12 cellular contexts compared by ENCODE assay signal in the genomic region with DNA sequence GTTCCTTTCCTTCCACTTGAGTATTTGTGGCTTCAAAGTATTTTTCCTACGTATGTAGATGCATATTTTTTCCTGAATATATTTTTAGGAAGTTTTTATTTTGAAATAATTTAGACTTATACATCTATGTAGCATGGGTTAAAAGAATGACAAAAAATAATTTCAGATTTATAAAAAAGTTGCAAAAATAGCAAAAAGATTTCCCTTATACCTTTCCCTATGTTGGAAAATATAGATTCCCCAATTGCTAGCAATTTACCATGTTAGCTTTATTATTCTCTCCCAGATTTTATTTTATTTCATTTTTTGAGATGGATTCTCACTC.
A peak's percentile ranks its signal among the peaks of the same experiment; 100 is the strongest.
DNase-seq lines count a peak whose midpoint lies in the region; ATAC-seq and TF ChIP-seq lines count a peak whose summit lies in the region.
"Had no signal": no experiment of that assay in that cellular context is flagged by ENCODE, and none has a peak within 500 bp of the region (broad histone marks: within the 10 kb centered on the region; RNA-seq: fewer than 3 reads in every experiment).

No MANE protein-coding gene starts in this region.

- no peak for ATAC-seq in Right ventricle myocardium inferior

- H3K4me1 ChIP-seq in right atrium auricular region: peaks cover 0 to 16% of the 10 kb centered on the region in 2 donors
- H3K4me1 ChIP-seq in uterus: no peaks in the 10 kb centered on the region
- H3K4me1 ChIP-seq: upper lobe of right lung had no signal

- peak overlapping the region; percentile 93 for H3K27ac Mint-ChIP-seq in osteocyte (ENCODE audit: unreplicated experiment)
- H3K27ac Mint-ChIP-seq: T-helper 1 cell treated with Interleukin-12 subunit alpha and Interleukin-12 subunit beta and Interleukin-4 antibody, amounts not matched to agents 30 μg/mL and 1 μg/mL, for 36 hours had no signal

- H3K27me3 ChIP-seq in right atrium auricular region: no peaks in the 10 kb centered on the region
- H3K27me3 ChIP-seq in uterus: no peaks in the 10 kb centered on the region
- H3K27me3 ChIP-seq: upper lobe of right lung had no signal

- peak; percentile 0 to 30 for TF ChIP-seq CTCF in right atrium auricular region (IDR thresholded peaks at IDR 0.05)
- TF ChIP-seq CTCF in epithelial cell of proximal tubule (conservative IDR thresholded peaks at IDR 0.05; ENCODE audit: low read depth, low read length): no peak
- no peak for TF ChIP-seq CTCF in osteocyte (IDR thresholded peaks at IDR 0.05)
- TF ChIP-seq CTCF in uterus (IDR thresholded peaks at IDR 0.05): no peak

- no peak for DNase-seq in right atrium auricular region (ENCODE audit: low spot score)
- no peak for DNase-seq in Right ventricle myocardium inferior (ENCODE audit: missing footprints)
- DNase-seq in epithelial cell of proximal tubule (ENCODE audit: low read depth): no peak
- DNase-seq in osteocyte (ENCODE audit: extremely low spot score, unreplicated experiment): no peak
- no peak for DNase-seq in uterus
- DNase-seq in HCEC 1CT: no peak
- no peak for DNase-seq in activated naive CD4-positive, alpha-beta T cell treated with Interleukin-2 at 50 U/mL for 16 hours
- no peak for DNase-seq in NCI-H2107 treated with DMSO at 0.1 percent for 48 hours (lab: John Stamatoyannopoulos, UW; ENCODE audit: unreplicated experiment)

- H3K4me3 Mint-ChIP-seq in osteocyte (ENCODE audit: unreplicated experiment): no peak overlapping the region
- H3K4me3 Mint-ChIP-seq: T-helper 1 cell treated with Interleukin-12 subunit alpha and Interleukin-12 subunit beta and Interleukin-4 antibody, amounts not matched to agents 30 μg/mL and 1 μg/mL, for 36 hours had no signal

- H3K4me3 ChIP-seq in right atrium auricular region: no peak overlapping the region
- peak overlapping the region; percentile 35 for H3K4me3 ChIP-seq in epithelial cell of proximal tubule (ENCODE audit: low read depth, low read length)
- H3K4me3 ChIP-seq in uterus: peak overlapping the region in 1 of 2 donors; percentile 23
- H3K4me3 ChIP-seq: GM12878, mucosa of descending colon, upper lobe of right lung had no signal

- H3K27me3 Mint-ChIP-seq in osteocyte (ENCODE audit: unreplicated experiment): no peaks in the 10 kb centered on the region

- TF ChIP-seq POLR2A in uterus (IDR thresholded peaks at IDR 0.05): no peak

- H3K9me3 ChIP-seq in right atrium auricular region (no peaks in the 10 kb centered on the region), uterus (no peaks in the 10 kb centered on the region)
- H3K9me3 ChIP-seq: mucosa of descending colon, upper lobe of right lung had no signal

- H3K36me3 Mint-ChIP-seq in osteocyte (ENCODE audit: unreplicated experiment): peaks cover 2% of the 10 kb centered on the region

- peaks cover 27% of the 10 kb centered on the region for H3K4me1 Mint-ChIP-seq in osteocyte (ENCODE audit: unreplicated experiment)

- intact Hi-C loops in Right ventricle myocardium inferior (cut with DNase I) (loop anchor here (10.0 kb wide), 2 partner anchors 270 to 420 kb away; a partner anchor contains a TSS), uterus (cut with DNase I; ENCODE audit: low total_unique reads) (no loop called here)

- no peaks in the 10 kb centered on the region for H3K36me3 ChIP-seq in right atrium auricular region
- H3K36me3 ChIP-seq in uterus: no peaks in the 10 kb centered on the region

- H3K27ac ChIP-seq in right atrium auricular region: peak overlapping the region; percentile 73 to 90
- H3K27ac ChIP-seq in uterus: peak overlapping the region; percentile 89 to 91

- H3K9me3 Mint-ChIP-seq in osteocyte (ENCODE audit: unreplicated experiment): no peaks in the 10 kb centered on the region
- H3K9me3 Mint-ChIP-seq: T-helper 1 cell treated with Interleukin-12 subunit alpha and Interleukin-12 subunit beta and Interleukin-4 antibody, amounts not matched to agents 30 μg/mL and 1 μg/mL, for 36 hours had no signal

Comparison
In these comparisons a context has a peak if more than half of its experiments do, and no peak if none do; other contexts are left out.
1. CTCF ChIP-seq: peak in right atrium auricular region (2 of 2); none in epithelial cell of proximal tubule (single experiment), osteocyte (single experiment) and uterus (0 of 4).